1 cellular context compared by ENCODE assay signal in genomic region chr19:24033308-24033961, GRCh38.
TF ChIP-seq lines count a peak whose summit lies in the region.

No MANE protein-coding gene starts in this region.

TF ChIP-seq in HepG2, 621 proteins besides CTCF, POLR2A, EP300 and RAD21 (continued from another document and continues in another):
- TF ChIP-seq TERF1 (CRISPR knock-in tag; IDR thresholded peaks at IDR 0.05) (0 out of 2 replicates have a peak, but pooled peaks have one; percentile 40), CENPT (CRISPR knock-in tag; IDR thresholded peaks at IDR 0.05; ENCODE audit: low read depth) (no peak), ZFYVE20 (CRISPR knock-in tag; IDR thresholded peaks at IDR 0.05; ENCODE audit: borderline replicate concordance, low read depth) (no peak), NFATC3 (CRISPR knock-in tag; IDR thresholded peaks at IDR 0.05) (no peak), ZZZ3 (CRISPR knock-in tag; IDR thresholded peaks at IDR 0.05; ENCODE audit: borderline replicate concordance) (no peak), PCBP2 (optimal IDR thresholded peaks at IDR 0.05; ENCODE audit: low read depth, low read length, poor library complexity, severe bottlenecking) (no peak), SIX4 (CRISPR knock-in tag; IDR thresholded peaks at IDR 0.05) (no peak), ZNF160 (CRISPR knock-in tag; IDR thresholded peaks at IDR 0.05) (no peak; the same call in 1 of the 2 replicates), GATA4 (IDR thresholded peaks at IDR 0.05; ENCODE audit: borderline replicate concordance, low read depth) (no peak; the same call in 1 of the 2 replicates), CEBPB (IDR thresholded peaks at IDR 0.05; ENCODE audit: borderline replicate concordance, low read depth, low read length) (no peak), ZNF24 (IDR thresholded peaks at IDR 0.05) (no peak), DMTF1 (CRISPR knock-in tag; IDR thresholded peaks at IDR 0.05) (no peak), ZNF660 (CRISPR knock-in tag; IDR thresholded peaks at IDR 0.05; ENCODE audit: borderline replicate concordance, low read depth) (no peak), ZBTB43 (CRISPR knock-in tag; conservative IDR thresholded peaks at IDR 0.05) (no peak), ZNF251 (CRISPR knock-in tag; IDR thresholded peaks at IDR 0.05) (no peak), FOXA1 (IDR thresholded peaks at IDR 0.05) (no peak), FOXA1 (CRISPR knock-in tag; IDR thresholded peaks at IDR 0.05) (no peak), NFKBIZ (CRISPR knock-in tag; IDR thresholded peaks at IDR 0.05) (no peak), ZNF501 (CRISPR knock-in tag; IDR thresholded peaks at IDR 0.05) (peak; percentile 42; the same call in 1 of the 2 replicates), EHMT2 (IDR thresholded peaks at IDR 0.05; ENCODE audit: borderline replicate concordance, low read depth, low read length) (no peak), ZNF276 (CRISPR knock-in tag; IDR thresholded peaks at IDR 0.05; ENCODE audit: low read depth) (no peak), ZMAT3 (CRISPR knock-in tag; conservative IDR thresholded peaks at IDR 0.05) (no peak), TSC22D2 (CRISPR knock-in tag; IDR thresholded peaks at IDR 0.05; ENCODE audit: borderline replicate concordance) (no peak), ZMAT5 (CRISPR knock-in tag; IDR thresholded peaks at IDR 0.05; ENCODE audit: borderline replicate concordance, low read depth) (no peak), ZNF570 (CRISPR knock-in tag; IDR thresholded peaks at IDR 0.05; ENCODE audit: borderline replicate concordance) (no peak), HIVEP1 (CRISPR knock-in tag; IDR thresholded peaks at IDR 0.05) (no peak), KDM5A (IDR thresholded peaks at IDR 0.05; ENCODE audit: borderline replicate concordance, low read length) (no peak), ARHGAP35 (CRISPR knock-in tag; IDR thresholded peaks at IDR 0.05; ENCODE audit: borderline replicate concordance) (no peak), ZBTB42 (CRISPR knock-in tag; IDR thresholded peaks at IDR 0.05) (no peak), ZNF34 (CRISPR knock-in tag; IDR thresholded peaks at IDR 0.05; ENCODE audit: borderline replicate concordance) (no peak), ZNF772 (CRISPR knock-in tag; IDR thresholded peaks at IDR 0.05) (no peak), RELA (CRISPR knock-in tag; IDR thresholded peaks at IDR 0.05) (no peak), ARID5B (CRISPR knock-in tag; IDR thresholded peaks at IDR 0.05) (peak; percentile 47)
- TF ChIP-seq, protein P1, sequence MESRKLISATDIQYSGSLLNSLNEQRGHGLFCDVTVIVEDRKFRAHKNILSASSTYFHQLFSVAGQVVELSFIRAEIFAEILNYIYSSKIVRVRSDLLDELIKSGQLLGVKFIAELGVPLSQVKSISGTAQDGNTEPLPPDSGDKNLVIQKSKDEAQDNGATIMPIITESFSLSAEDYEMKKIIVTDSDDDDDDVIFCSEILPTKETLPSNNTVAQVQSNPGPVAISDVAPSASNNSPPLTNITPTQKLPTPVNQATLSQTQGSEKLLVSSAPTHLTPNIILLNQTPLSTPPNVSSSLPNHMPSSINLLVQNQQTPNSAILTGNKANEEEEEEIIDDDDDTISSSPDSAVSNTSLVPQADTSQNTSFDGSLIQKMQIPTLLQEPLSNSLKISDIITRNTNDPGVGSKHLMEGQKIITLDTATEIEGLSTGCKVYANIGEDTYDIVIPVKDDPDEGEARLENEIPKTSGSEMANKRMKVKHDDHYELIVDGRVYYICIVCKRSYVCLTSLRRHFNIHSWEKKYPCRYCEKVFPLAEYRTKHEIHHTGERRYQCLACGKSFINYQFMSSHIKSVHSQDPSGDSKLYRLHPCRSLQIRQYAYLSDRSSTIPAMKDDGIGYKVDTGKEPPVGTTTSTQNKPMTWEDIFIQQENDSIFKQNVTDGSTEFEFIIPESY (CRISPR knock-in tag; IDR thresholded peaks at IDR 0.05) = no peak
- TF ChIP-seq, protein P2, sequence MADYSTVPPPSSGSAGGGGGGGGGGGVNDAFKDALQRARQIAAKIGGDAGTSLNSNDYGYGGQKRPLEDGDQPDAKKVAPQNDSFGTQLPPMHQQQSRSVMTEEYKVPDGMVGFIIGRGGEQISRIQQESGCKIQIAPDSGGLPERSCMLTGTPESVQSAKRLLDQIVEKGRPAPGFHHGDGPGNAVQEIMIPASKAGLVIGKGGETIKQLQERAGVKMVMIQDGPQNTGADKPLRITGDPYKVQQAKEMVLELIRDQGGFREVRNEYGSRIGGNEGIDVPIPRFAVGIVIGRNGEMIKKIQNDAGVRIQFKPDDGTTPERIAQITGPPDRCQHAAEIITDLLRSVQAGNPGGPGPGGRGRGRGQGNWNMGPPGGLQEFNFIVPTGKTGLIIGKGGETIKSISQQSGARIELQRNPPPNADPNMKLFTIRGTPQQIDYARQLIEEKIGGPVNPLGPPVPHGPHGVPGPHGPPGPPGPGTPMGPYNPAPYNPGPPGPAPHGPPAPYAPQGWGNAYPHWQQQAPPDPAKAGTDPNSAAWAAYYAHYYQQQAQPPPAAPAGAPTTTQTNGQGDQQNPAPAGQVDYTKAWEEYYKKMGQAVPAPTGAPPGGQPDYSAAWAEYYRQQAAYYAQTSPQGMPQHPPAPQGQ (CRISPR knock-in tag; IDR thresholded peaks at IDR 0.05; ENCODE audit: borderline replicate concordance) = no peak
- TF ChIP-seq, protein P3, sequence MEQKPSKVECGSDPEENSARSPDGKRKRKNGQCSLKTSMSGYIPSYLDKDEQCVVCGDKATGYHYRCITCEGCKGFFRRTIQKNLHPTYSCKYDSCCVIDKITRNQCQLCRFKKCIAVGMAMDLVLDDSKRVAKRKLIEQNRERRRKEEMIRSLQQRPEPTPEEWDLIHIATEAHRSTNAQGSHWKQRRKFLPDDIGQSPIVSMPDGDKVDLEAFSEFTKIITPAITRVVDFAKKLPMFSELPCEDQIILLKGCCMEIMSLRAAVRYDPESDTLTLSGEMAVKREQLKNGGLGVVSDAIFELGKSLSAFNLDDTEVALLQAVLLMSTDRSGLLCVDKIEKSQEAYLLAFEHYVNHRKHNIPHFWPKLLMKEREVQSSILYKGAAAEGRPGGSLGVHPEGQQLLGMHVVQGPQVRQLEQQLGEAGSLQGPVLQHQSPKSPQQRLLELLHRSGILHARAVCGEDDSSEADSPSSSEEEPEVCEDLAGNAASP (CRISPR knock-in tag; IDR thresholded peaks at IDR 0.05; ENCODE audit: borderline replicate concordance) = no peak
- TF ChIP-seq, protein P4, sequence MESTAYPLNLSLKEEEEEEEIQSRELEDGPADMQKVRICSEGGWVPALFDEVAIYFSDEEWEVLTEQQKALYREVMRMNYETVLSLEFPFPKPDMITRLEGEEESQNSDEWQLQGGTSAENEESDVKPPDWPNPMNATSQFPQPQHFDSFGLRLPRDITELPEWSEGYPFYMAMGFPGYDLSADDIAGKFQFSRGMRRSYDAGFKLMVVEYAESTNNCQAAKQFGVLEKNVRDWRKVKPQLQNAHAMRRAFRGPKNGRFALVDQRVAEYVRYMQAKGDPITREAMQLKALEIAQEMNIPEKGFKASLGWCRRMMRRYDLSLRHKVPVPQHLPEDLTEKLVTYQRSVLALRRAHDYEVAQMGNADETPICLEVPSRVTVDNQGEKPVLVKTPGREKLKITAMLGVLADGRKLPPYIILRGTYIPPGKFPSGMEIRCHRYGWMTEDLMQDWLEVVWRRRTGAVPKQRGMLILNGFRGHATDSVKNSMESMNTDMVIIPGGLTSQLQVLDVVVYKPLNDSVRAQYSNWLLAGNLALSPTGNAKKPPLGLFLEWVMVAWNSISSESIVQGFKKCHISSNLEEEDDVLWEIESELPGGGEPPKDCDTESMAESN (CRISPR knock-in tag; conservative IDR thresholded peaks at IDR 0.05) = no peak; the same call in 1 of the 2 replicates
- TF ChIP-seq, protein P5, sequence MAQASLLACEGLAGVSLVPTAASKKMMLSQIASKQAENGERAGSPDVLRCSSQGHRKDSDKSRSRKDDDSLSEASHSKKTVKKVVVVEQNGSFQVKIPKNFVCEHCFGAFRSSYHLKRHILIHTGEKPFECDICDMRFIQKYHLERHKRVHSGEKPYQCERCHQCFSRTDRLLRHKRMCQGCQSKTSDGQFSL (CRISPR knock-in tag; IDR thresholded peaks at IDR 0.05) = no peak
- TF ChIP-seq, protein P6, sequence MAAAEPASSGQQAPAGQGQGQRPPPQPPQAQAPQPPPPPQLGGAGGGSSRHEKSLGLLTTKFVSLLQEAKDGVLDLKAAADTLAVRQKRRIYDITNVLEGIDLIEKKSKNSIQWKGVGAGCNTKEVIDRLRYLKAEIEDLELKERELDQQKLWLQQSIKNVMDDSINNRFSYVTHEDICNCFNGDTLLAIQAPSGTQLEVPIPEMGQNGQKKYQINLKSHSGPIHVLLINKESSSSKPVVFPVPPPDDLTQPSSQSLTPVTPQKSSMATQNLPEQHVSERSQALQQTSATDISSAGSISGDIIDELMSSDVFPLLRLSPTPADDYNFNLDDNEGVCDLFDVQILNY (CRISPR knock-in tag; conservative IDR thresholded peaks at IDR 0.05) = no peak
